1 cellular context compared by ENCODE assay signal in the genomic region with DNA sequence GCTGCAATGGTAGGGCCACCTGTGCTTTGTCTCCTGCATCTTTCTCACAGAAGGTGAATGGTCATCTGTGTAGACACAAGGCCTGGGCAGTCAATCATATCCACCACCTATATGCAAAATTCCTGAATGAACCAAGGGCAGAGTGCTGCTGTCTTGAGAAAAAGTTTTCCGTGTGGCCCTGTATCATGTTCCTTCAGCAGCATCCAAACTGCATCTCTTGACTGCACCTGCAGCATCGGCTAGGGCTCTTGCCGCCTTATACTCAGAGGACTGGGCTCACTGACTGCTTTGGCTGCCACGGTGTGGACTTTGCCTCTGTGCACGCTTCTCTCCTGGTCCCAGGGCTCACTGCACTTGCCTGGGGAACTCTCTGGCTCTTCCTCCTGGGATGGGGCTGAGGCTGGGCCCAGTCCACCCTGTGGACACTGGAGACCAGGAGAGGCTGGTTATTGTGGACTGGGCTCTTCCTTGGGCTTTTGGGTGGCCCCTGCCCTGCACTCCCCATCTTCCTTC.
TF ChIP-seq lines count a peak whose summit lies in the region.

No MANE protein-coding gene starts in this region.

TF ChIP-seq in HepG2, 621 proteins besides CTCF, POLR2A, EP300 and RAD21:
- TF ChIP-seq FOSL1 (CRISPR knock-in tag; IDR thresholded peaks at IDR 0.05; ENCODE audit: borderline replicate concordance) (no peak), ZBTB33 (CRISPR knock-in tag; IDR thresholded peaks at IDR 0.05) (peak; percentile 64; the same call in 1 of the 2 replicates), ZBTB38 (CRISPR knock-in tag; IDR thresholded peaks at IDR 0.05) (peak; percentile 59), NFYC (CRISPR knock-in tag; IDR thresholded peaks at IDR 0.05) (no peak), NFIC (IDR thresholded peaks at IDR 0.05; ENCODE audit: low read length) (no peak), DNMT1 (CRISPR knock-in tag; IDR thresholded peaks at IDR 0.05) (no peak), MTA3 (CRISPR knock-in tag; IDR thresholded peaks at IDR 0.05) (no peak), ZNF451 (CRISPR knock-in tag; IDR thresholded peaks at IDR 0.05) (no peak), HNF4A (CRISPR knock-in tag; IDR thresholded peaks at IDR 0.05) (peak; percentile 65)
- TF ChIP-seq, protein P1, sequence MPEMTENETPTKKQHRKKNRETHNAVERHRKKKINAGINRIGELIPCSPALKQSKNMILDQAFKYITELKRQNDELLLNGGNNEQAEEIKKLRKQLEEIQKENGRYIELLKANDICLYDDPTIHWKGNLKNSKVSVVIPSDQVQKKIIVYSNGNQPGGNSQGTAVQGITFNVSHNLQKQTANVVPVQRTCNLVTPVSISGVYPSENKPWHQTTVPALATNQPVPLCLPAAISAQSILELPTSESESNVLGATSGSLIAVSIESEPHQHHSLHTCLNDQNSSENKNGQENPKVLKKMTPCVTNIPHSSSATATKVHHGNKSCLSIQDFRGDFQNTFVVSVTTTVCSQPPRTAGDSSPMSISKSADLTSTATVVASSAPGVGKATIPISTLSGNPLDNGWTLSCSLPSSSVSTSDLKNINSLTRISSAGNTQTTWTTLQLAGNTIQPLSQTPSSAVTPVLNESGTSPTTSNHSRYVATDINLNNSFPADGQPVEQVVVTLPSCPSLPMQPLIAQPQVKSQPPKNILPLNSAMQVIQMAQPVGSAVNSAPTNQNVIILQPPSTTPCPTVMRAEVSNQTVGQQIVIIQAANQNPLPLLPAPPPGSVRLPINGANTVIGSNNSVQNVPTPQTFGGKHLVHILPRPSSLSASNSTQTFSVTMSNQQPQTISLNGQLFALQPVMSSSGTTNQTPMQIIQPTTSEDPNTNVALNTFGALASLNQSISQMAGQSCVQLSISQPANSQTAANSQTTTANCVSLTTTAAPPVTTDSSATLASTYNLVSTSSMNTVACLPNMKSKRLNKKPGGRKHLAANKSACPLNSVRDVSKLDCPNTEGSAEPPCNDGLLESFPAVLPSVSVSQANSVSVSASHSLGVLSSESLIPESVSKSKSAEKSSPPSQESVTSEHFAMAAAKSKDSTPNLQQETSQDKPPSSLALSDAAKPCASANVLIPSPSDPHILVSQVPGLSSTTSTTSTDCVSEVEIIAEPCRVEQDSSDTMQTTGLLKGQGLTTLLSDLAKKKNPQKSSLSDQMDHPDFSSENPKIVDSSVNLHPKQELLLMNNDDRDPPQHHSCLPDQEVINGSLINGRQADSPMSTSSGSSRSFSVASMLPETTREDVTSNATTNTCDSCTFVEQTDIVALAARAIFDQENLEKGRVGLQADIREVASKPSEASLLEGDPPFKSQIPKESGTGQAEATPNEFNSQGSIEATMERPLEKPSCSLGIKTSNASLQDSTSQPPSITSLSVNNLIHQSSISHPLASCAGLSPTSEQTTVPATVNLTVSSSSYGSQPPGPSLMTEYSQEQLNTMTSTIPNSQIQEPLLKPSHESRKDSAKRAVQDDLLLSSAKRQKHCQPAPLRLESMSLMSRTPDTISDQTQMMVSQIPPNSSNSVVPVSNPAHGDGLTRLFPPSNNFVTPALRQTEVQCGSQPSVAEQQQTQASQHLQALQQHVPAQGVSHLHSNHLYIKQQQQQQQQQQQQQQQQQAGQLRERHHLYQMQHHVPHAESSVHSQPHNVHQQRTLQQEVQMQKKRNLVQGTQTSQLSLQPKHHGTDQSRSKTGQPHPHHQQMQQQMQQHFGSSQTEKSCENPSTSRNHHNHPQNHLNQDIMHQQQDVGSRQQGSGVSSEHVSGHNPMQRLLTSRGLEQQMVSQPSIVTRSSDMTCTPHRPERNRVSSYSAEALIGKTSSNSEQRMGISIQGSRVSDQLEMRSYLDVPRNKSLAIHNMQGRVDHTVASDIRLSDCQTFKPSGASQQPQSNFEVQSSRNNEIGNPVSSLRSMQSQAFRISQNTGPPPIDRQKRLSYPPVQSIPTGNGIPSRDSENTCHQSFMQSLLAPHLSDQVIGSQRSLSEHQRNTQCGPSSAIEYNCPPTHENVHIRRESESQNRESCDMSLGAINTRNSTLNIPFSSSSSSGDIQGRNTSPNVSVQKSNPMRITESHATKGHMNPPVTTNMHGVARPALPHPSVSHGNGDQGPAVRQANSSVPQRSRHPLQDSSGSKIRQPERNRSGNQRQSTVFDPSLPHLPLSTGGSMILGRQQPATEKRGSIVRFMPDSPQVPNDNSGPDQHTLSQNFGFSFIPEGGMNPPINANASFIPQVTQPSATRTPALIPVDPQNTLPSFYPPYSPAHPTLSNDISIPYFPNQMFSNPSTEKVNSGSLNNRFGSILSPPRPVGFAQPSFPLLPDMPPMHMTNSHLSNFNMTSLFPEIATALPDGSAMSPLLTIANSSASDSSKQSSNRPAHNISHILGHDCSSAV (CRISPR knock-in tag; IDR thresholded peaks at IDR 0.05; ENCODE audit: borderline replicate concordance), result no peak
